Comparison of ENCODE assay signal across 8 cellular contexts in the genomic region with DNA sequence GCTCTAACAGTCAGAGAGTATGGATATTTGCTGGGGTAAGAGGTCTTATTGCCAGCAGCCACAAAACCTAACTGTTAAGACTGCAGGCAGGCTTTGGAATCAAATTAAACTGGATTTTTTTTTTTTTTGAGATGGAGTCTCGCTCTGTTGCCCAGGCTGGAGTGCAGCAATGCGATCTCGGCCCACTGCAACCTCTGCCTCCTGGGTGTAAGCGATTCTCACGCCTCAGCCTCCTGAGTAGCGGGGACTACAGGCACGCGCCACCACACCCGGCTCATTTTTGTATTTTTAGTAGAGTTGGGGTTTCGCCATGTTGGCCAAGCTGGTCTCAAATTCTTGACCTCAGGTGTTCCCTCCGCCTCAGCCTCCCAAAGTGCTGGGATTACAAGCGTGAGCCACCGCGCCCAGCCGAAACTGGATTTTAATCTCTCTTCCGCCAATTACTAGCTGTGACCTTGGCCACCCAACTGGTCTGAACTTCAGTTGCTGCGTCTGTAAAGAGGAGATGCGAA. TPM values are rescaled to one million over a fixed set of nuclear protein-coding genes. Genes with fewer than 3 reads are reported as not detected.
DNase-seq lines count a peak whose midpoint lies in the region; ATAC-seq and TF ChIP-seq lines count a peak whose summit lies in the region.

No MANE protein-coding gene starts in this region.

- peak overlapping the region; percentile 91 for H3K4me3 Mint-ChIP-seq in activated CD4-positive, alpha-beta T cell treated with anti-CD3 and anti-CD28 coated beads, Interleukin-2, amount 10 ng/mL, durations not matched to agents 7 days and 5 days

- H3K9ac ChIP-seq in adipocyte (ENCODE audit: low read length) = peak overlapping the region; percentile 94

- POLR2A ChIA-PET in activated CD4-positive, alpha-beta T cell treated with anti-CD3 and anti-CD28 coated beads, Interleukin-2, amount 10 ng/mL, durations not matched to agents 7 days and 5 days (lab: Charles Lee) = no interaction called here

- no peaks in the 10 kb centered on the region for H3K9me3 Mint-ChIP-seq in activated CD4-positive, alpha-beta T cell treated with anti-CD3 and anti-CD28 coated beads, Interleukin-2, amount 10 ng/mL, durations not matched to agents 7 days and 5 days

- H3K27me3 ChIP-seq in adipocyte (replicated peaks; ENCODE audit: control insufficient read depth, insufficient read depth, low read length) = no peaks in the 10 kb centered on the region
- H3K27me3 ChIP-seq in left lung = no peaks in the 10 kb centered on the region
- H3K27me3 ChIP-seq in thymus (ENCODE audit: control insufficient read depth, insufficient read depth) = no peaks in the 10 kb centered on the region

- H3K27ac Mint-ChIP-seq in activated CD4-positive, alpha-beta T cell treated with anti-CD3 and anti-CD28 coated beads, Interleukin-2, amount 10 ng/mL, durations not matched to agents 7 days and 5 days = peak overlapping the region; percentile 88

- H3K4me1 Mint-ChIP-seq in activated CD4-positive, alpha-beta T cell treated with anti-CD3 and anti-CD28 coated beads, Interleukin-2, amount 10 ng/mL, durations not matched to agents 7 days and 5 days = peaks cover 55% of the 10 kb centered on the region

- ATAC-seq in left lung (no peak), GM21528 (IDR thresholded peaks at IDR 0.05; ENCODE audit: low FRiP score, unreplicated experiment) (no peak)

- CTCF ChIA-PET in activated CD4-positive, alpha-beta T cell treated with anti-CD3 and anti-CD28 coated beads, Interleukin-2, amount 10 ng/mL, durations not matched to agents 7 days and 5 days (lab: Charles Lee) = interaction anchor here (0.6 to 2.3 kb wide), 7 partner anchors 8 to 1887 kb away, joined by 3 to 15 read pairs (median 4); partner anchors contain the start of genes CDK5RAP3 and SCRN2

- peaks cover 21% of the 10 kb centered on the region for H3K4me1 ChIP-seq in adipocyte (ENCODE audit: control insufficient read depth, insufficient read depth, low read length)
- H3K4me1 ChIP-seq in left lung = peaks cover 13 to 37% of the 10 kb centered on the region in 2 donors
- peaks cover 11% of the 10 kb centered on the region for H3K4me1 ChIP-seq in thymus (ENCODE audit: control insufficient read depth, insufficient read depth, low read length)

- peaks cover 28% of the 10 kb centered on the region for H3K36me3 Mint-ChIP-seq in activated CD4-positive, alpha-beta T cell treated with anti-CD3 and anti-CD28 coated beads, Interleukin-2, amount 10 ng/mL, durations not matched to agents 7 days and 5 days (ENCODE audit: low read depth)

- H3K36me3 ChIP-seq in adipocyte (ENCODE audit: control insufficient read depth, insufficient read depth, low read length, severe bottlenecking) (peaks cover 39% of the 10 kb centered on the region), left lung (peaks cover 0 to 37% of the 10 kb centered on the region in 2 donors), thymus (ENCODE audit: control insufficient read depth, insufficient read depth) (peaks cover 30% of the 10 kb centered on the region)

- 76% methylated on average over 18 of the region's 18 CpGs for WGBS in thymus

- no peak for DNase-seq in activated CD4-positive, alpha-beta T cell treated with anti-CD3 and anti-CD28 coated beads, Interleukin-2, amount 10 ng/mL, durations not matched to agents 7 days and 5 days
- no peak for DNase-seq in activated CD4-positive, alpha-beta T cell treated with anti-CD3 and anti-CD28 coated beads for 48 hours
- DNase-seq in adipocyte (ENCODE audit: low read depth) (no peak), left lung (no peak), NCI-H345 treated with DMSO at 0.1 percent for 48 hours (lab: John Stamatoyannopoulos, UW; ENCODE audit: unreplicated experiment) (no peak), islet precursor cell (no peak)

- intact Hi-C loops in left lung (cut with DNase I) = no loop called here

- H3K4me3 ChIP-seq in adipocyte (ENCODE audit: low read length) = peak overlapping the region; percentile 97
- peak overlapping the region; percentile 61 to 89 for H3K4me3 ChIP-seq in left lung
- H3K4me3 ChIP-seq in thymus (ENCODE audit: low read length) = peak overlapping the region; percentile 59

- no peaks in the 10 kb centered on the region for H3K9me3 ChIP-seq in adipocyte (ENCODE audit: control insufficient read depth, low read length)
- no peaks in the 10 kb centered on the region for H3K9me3 ChIP-seq in left lung
- no peaks in the 10 kb centered on the region for H3K9me3 ChIP-seq in thymus (ENCODE audit: control insufficient read depth)

- no peak for TF ChIP-seq CTCF in left lung (IDR thresholded peaks at IDR 0.05)

- H3K27ac ChIP-seq in left lung (peak overlapping the region; percentile 28 to 81), thymus (ENCODE audit: low read depth) (no peak overlapping the region)

- H3K27me3 Mint-ChIP-seq in activated CD4-positive, alpha-beta T cell treated with anti-CD3 and anti-CD28 coated beads, Interleukin-2, amount 10 ng/mL, durations not matched to agents 7 days and 5 days = no peaks in the 10 kb centered on the region

RNA-seq across cellular contexts. Expression of gene MRPL10, which starts 0.9 kb away (rescaled TPM):
- 10 to 100 TPM; 46.9 to 51.9 TPM for total RNA-seq in activated CD4-positive, alpha-beta T cell treated with anti-CD3 and anti-CD28 coated beads, Interleukin-2, amount 10 ng/mL, durations not matched to agents 7 days and 5 days
- 10 to 100 TPM; 26.2 to 27.3 TPM for total RNA-seq in left lung
- polyA plus RNA-seq in thymus = 41.1 TPM

RNA-seq across cellular contexts. Expression of gene LRRC46, which starts 1.0 kb away (rescaled TPM):
- total RNA-seq in activated CD4-positive, alpha-beta T cell treated with anti-CD3 and anti-CD28 coated beads, Interleukin-2, amount 10 ng/mL, durations not matched to agents 7 days and 5 days = 1 to 10 TPM in 1 of 2 experiments, under 1 TPM in 1; 0.79 to 1.4 TPM
- total RNA-seq in left lung = 1 to 10 TPM in 1 of 2 donors, under 1 TPM in 1; 0.44 to 6.7 TPM
- 2.4 TPM for polyA plus RNA-seq in thymus

RNA-seq across cellular contexts. Expression of gene OSBPL7, which starts 8.9 kb away (rescaled TPM):
- 10 to 100 TPM; 40.8 to 43.8 TPM for total RNA-seq in activated CD4-positive, alpha-beta T cell treated with anti-CD3 and anti-CD28 coated beads, Interleukin-2, amount 10 ng/mL, durations not matched to agents 7 days and 5 days
- total RNA-seq in left lung = 10 to 100 TPM; 20.3 to 36.4 TPM
- polyA plus RNA-seq in thymus = 13.3 TPM

RNA-seq across cellular contexts. Expression of gene SCRN2, which starts 10.6 kb away (rescaled TPM):
- 10 to 100 TPM; 26.8 to 33.2 TPM for total RNA-seq in activated CD4-positive, alpha-beta T cell treated with anti-CD3 and anti-CD28 coated beads, Interleukin-2, amount 10 ng/mL, durations not matched to agents 7 days and 5 days
- total RNA-seq in left lung = 10 to 100 TPM; 26.4 to 33.1 TPM
- polyA plus RNA-seq in thymus = 39.4 TPM

RNA-seq across cellular contexts. Expression of gene SP6, which starts 20.5 kb away (rescaled TPM):
- total RNA-seq in activated CD4-positive, alpha-beta T cell treated with anti-CD3 and anti-CD28 coated beads, Interleukin-2, amount 10 ng/mL, durations not matched to agents 7 days and 5 days = not detected
- 1 to 10 TPM in 1 of 2 donors, under 1 TPM in 1; 0.79 to 1.5 TPM for total RNA-seq in left lung
- 4.6 TPM for polyA plus RNA-seq in thymus
